In the genomic region with DNA sequence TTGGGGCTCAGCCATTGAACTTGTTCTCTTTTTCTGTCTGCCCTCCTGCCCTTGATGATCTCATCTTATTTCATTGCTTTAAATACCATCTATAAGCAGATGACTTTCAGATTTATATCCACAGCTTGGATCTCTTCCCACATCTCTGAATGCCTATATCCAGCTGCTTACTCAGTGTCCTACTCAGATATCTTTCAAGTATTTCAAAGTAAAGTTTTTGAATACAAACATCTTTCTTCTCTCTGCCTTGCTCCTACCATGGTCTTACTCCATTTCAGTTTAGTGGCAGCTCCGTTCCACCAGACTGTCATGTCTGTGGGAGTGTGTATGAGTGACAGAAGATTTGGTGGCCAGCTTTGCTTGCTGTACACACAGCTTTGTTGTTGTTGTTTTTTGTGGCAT, we compare ENCODE assay signal across 12 cellular contexts. TPM values are rescaled to one million over a fixed set of nuclear protein-coding genes. Genes with fewer than 3 reads are reported as not detected.
DNase-seq lines count a peak whose midpoint lies in the region; ATAC-seq and TF ChIP-seq lines count a peak whose summit lies in the region.
"Had no signal": no experiment of that assay in that cellular context is flagged by ENCODE, and none has a peak within 500 bp of the region (broad histone marks: within the 10 kb centered on the region; RNA-seq: fewer than 3 reads in every experiment).

No MANE protein-coding gene starts in this region.

- intact Hi-C loops in aorta (cut with DNase I) = no loop called here

- no peaks in the 10 kb centered on the region for H3K27me3 ChIP-seq in fibroblast of lung (ENCODE audit: control insufficient read depth, insufficient read depth, low read length)
- no peaks in the 10 kb centered on the region for H3K27me3 ChIP-seq in aorta (ENCODE audit: control insufficient read depth in 1 of 2, insufficient read depth in 2 of 2, low read length in 1 of 2)
- H3K27me3 ChIP-seq: uterus had no signal

- peaks cover 35% of the 10 kb centered on the region for H3K4me1 Mint-ChIP-seq in progenitor cell of endocrine pancreas (ENCODE audit: low read depth)

- H4K20me1 ChIP-seq in fibroblast of lung (ENCODE audit: control insufficient read depth, extremely low read depth, insufficient read depth, low read length) = no peaks in the 10 kb centered on the region

- DNase-seq in Daoy (ENCODE audit: low read depth) (peak; percentile 4), RKO (ENCODE audit: low spot score) (peak; percentile 17), fibroblast of lung (ENCODE audit: low read depth in 2 of 2) (peak; percentile 60 to 86), progenitor cell of endocrine pancreas (ENCODE audit: low spot score, unreplicated experiment) (no peak), SIG-M5 treated with dmso at 0.1 percent for 504 hours (lab: John Stamatoyannopoulos, UW; ENCODE audit: unreplicated experiment) (no peak), aorta (no peak)
- DNase-seq in activated naive CD4-positive, alpha-beta T cell treated with anti-CD3 and anti-CD28 coated beads, Interleukin-2, amount 50 U/mL, for 72 hours (ENCODE audit: low spot score in 2 of 2) = no peak
- no peak for DNase-seq in stimulated activated CD4-positive, alpha-beta T cell treated with anti-CD3 and anti-CD28 coated beads, Interleukin-4, amount 100 ng/mL, for 1 hour
- DNase-seq: activated T-cell treated with anti-CD3 and anti-CD28 coated beads, Interleukin-2, amount 50 U/mL, for 48 hours; mucosa of descending colon; SHP77 treated with DMSO at 0.1 percent for 48 hours; uterus had no signal

- H3K9me3 Mint-ChIP-seq in progenitor cell of endocrine pancreas (ENCODE audit: low read depth) = peaks cover 2% of the 10 kb centered on the region
- H3K9me3 Mint-ChIP-seq in activated naive CD4-positive, alpha-beta T cell treated with anti-CD3 and anti-CD28 coated beads, Interleukin-2, amount 50 U/mL, for 72 hours = no peaks in the 10 kb centered on the region

- no peak overlapping the region for H3K4me3 Mint-ChIP-seq in progenitor cell of endocrine pancreas (ENCODE audit: low read depth)

- H3K9me3 ChIP-seq in fibroblast of lung (ENCODE audit: control insufficient read depth, insufficient read depth, low read depth, low read length) (no peaks in the 10 kb centered on the region), aorta (ENCODE audit: control insufficient read depth, low read length) (no peaks in the 10 kb centered on the region)
- H3K9me3 ChIP-seq: mucosa of descending colon, uterus had no signal

- peak overlapping the region; percentile 26 for H3K4me2 ChIP-seq in fibroblast of lung (ENCODE audit: extremely low read depth, insufficient read depth, low read length)

- H3K36me3 Mint-ChIP-seq in progenitor cell of endocrine pancreas (ENCODE audit: insufficient read depth) = peaks cover 10% of the 10 kb centered on the region
- H3K36me3 Mint-ChIP-seq in activated naive CD4-positive, alpha-beta T cell treated with anti-CD3 and anti-CD28 coated beads, Interleukin-2, amount 50 U/mL, for 72 hours = peaks cover 0 to 11% of the 10 kb centered on the region in 2 donors

- TF ChIP-seq CTCF in fibroblast of lung (conservative IDR thresholded peaks at IDR 0.05 in 1 of 2, IDR thresholded peaks at IDR 0.05 in 1 of 2; ENCODE audit: low read depth in 1 of 2, low read length in 2 of 2) = no peak
- no peak for TF ChIP-seq CTCF in progenitor cell of endocrine pancreas (IDR thresholded peaks at IDR 0.05; ENCODE audit: unreplicated experiment)

- peaks cover 79% of the 10 kb centered on the region for H3K79me2 ChIP-seq in fibroblast of lung (ENCODE audit: control insufficient read depth, insufficient read depth, low read length)

- no peak overlapping the region for H2AFZ ChIP-seq in fibroblast of lung (ENCODE audit: low read length)

- peak overlapping the region; percentile 1 for H3K27ac ChIP-seq in fibroblast of lung (ENCODE audit: insufficient read depth, low read length)
- no peak overlapping the region for H3K27ac ChIP-seq in aorta (ENCODE audit: low read depth in 1 of 2, low read length in 2 of 2)
- H3K27ac ChIP-seq: uterus had no signal

- H3K27ac Mint-ChIP-seq in progenitor cell of endocrine pancreas = peak overlapping the region; percentile 66
- H3K27ac Mint-ChIP-seq in activated naive CD4-positive, alpha-beta T cell treated with anti-CD3 and anti-CD28 coated beads, Interleukin-2, amount 50 U/mL, for 72 hours = no peak overlapping the region

- no peak for ATAC-seq in aorta (ENCODE audit: low FRiP score)
- ATAC-seq in activated naive CD4-positive, alpha-beta T cell treated with anti-CD3 and anti-CD28 coated beads, Interleukin-2, amount 50 U/mL, for 72 hours = no peak
- ATAC-seq: mucosa of descending colon had no signal

- H3K36me3 ChIP-seq in fibroblast of lung (ENCODE audit: control insufficient read depth, insufficient read depth, low read length) (peaks cover 3% of the 10 kb centered on the region), aorta (ENCODE audit: control insufficient read depth in 1 of 2, insufficient read depth in 2 of 2, low read length in 1 of 2) (no peaks in the 10 kb centered on the region)
- H3K36me3 ChIP-seq: uterus had no signal

- H3K27me3 Mint-ChIP-seq in progenitor cell of endocrine pancreas = no peaks in the 10 kb centered on the region

- WGBS in aorta, 2 donors = 5 to 10% methylated on average over 1 of the region's 1 CpG

- H3K4me3 ChIP-seq in fibroblast of lung (replicated peaks in 1 of 4; ENCODE audit: control extremely low read depth in 1 of 4, insufficient read depth in 1 of 4, low read depth in 3 of 4, low read length in 4 of 4) = no peak overlapping the region
- no peak overlapping the region for H3K4me3 ChIP-seq in aorta (ENCODE audit: low read length in 2 of 2)
- H3K4me3 ChIP-seq: mucosa of descending colon, uterus had no signal

- H3K4me1 ChIP-seq in fibroblast of lung (ENCODE audit: control insufficient read depth, extremely low read depth, insufficient read depth, low read length) (peaks cover 5% of the 10 kb centered on the region), aorta (ENCODE audit: control insufficient read depth in 1 of 2, insufficient read depth in 2 of 2, low read length in 2 of 2) (peaks cover 2 to 4% of the 10 kb centered on the region in 2 donors)

- no peak overlapping the region for H3K9ac ChIP-seq in fibroblast of lung (ENCODE audit: insufficient read depth, low read length)

RNA-seq across cellular contexts. Expression of a gene that starts 59.7 kb away (rescaled TPM):
- 48.6 and 61.0 TPM in 2 replicates for total RNA-seq in Daoy (2014; rRNA removed; shearing (Covaris generic))
- 79.9 and 127 TPM in 2 replicates for total RNA-seq in fibroblast of lung
- 49.5 and 69.1 TPM in 2 replicates for polyA plus RNA-seq in fibroblast of lung
- polyA plus RNA-seq in fibroblast of lung (2012) = 26.4 and 37.0 TPM in 2 replicates
- 10.0 and 28.2 TPM in 2 replicates for polyA minus RNA-seq in fibroblast of lung (ENCODE audit: low replicate concordance)
- total RNA-seq in progenitor cell of endocrine pancreas = 77.4 and 84.6 TPM in 2 replicates
- total RNA-seq in aorta = 10 to 100 TPM; 64.0 to 78.6 TPM
- polyA plus RNA-seq in aorta = 10 to 100 TPM; 15.2 to 17.2 TPM
- total RNA-seq in activated naive CD4-positive, alpha-beta T cell treated with anti-CD3 and anti-CD28 coated beads, Interleukin-2, amount 50 U/mL, for 72 hours = 10 to 100 TPM; 46.1 to 55.2 TPM

Comparison
In these comparisons a context has a peak if more than half of its experiments do, and no peak if none do; other contexts are left out.
1. DNase-seq: peak in Daoy (single experiment), RKO (single experiment) and fibroblast of lung (2 of 2); none in progenitor cell of endocrine pancreas (single experiment), SIG-M5 treated with dmso at 0.1 percent for 504 hours (single experiment), aorta (0 of 2), activated naive CD4-positive, alpha-beta T cell treated with anti-CD3 and anti-CD28 coated beads, Interleukin-2, amount 50 U/mL, for 72 hours (0 of 2) and stimulated activated CD4-positive, alpha-beta T cell treated with anti-CD3 and anti-CD28 coated beads, Interleukin-4, amount 100 ng/mL, for 1 hour (single experiment).